In genomic region chr10:24947304-24948097, GRCh38 we compare ENCODE assay signal across 9 cellular contexts. TPM values are rescaled to one million over a fixed set of nuclear protein-coding genes. Genes with fewer than 3 reads are reported as not detected.
DNase-seq lines count a peak whose midpoint lies in the region; ATAC-seq and TF ChIP-seq lines count a peak whose summit lies in the region.
"Had no signal": no experiment of that assay in that cellular context is flagged by ENCODE, and none has a peak within 500 bp of the region (broad histone marks: within the 10 kb centered on the region; RNA-seq: fewer than 3 reads in every experiment).

No MANE protein-coding gene starts in this region.

- no peak for TF ChIP-seq CTCF in foreskin keratinocyte (conservative IDR thresholded peaks at IDR 0.05)
- TF ChIP-seq CTCF in glutamatergic neuron (IDR thresholded peaks at IDR 0.05; ENCODE audit: partially characterized antibody, unreplicated experiment) = no peak
- TF ChIP-seq CTCF in thyroid gland (IDR thresholded peaks at IDR 0.05) = no peak

- no peak for TF ChIP-seq POLR2A in thyroid gland (IDR thresholded peaks at IDR 0.05)

- H3K27ac ChIP-seq in foreskin keratinocyte = peak overlapping the region; percentile 64
- H3K27ac ChIP-seq in thyroid gland = no peak overlapping the region
- H3K27ac ChIP-seq: C4-2B had no signal

- H3K9me3 Mint-ChIP-seq in glutamatergic neuron (ENCODE audit: unreplicated experiment) = peaks cover 8% of the 10 kb centered on the region

- DNase-seq in A172 (ENCODE audit: low spot score) = peak; percentile 69
- peak in 1 of 2 donors; percentile 55 for DNase-seq in foreskin keratinocyte
- no peak for DNase-seq in glutamatergic neuron
- no peak for DNase-seq in thyroid gland

- H3K27ac Mint-ChIP-seq in glutamatergic neuron (ENCODE audit: unreplicated experiment) = no peak overlapping the region

- ATAC-seq in GM19438 (IDR thresholded peaks at IDR 0.05; ENCODE audit: low read depth, unreplicated experiment) (peak; percentile 58), HG03571 (IDR thresholded peaks at IDR 0.05; ENCODE audit: unreplicated experiment) (peak; percentile 77), foreskin keratinocyte (peak; percentile 46), GM19324 (IDR thresholded peaks at IDR 0.05; ENCODE audit: low FRiP score, unreplicated experiment) (no peak), HG02588 (IDR thresholded peaks at IDR 0.05; ENCODE audit: unreplicated experiment) (no peak)

- H3K36me3 Mint-ChIP-seq in glutamatergic neuron (ENCODE audit: unreplicated experiment) = no peaks in the 10 kb centered on the region

- H3K4me3 ChIP-seq in thyroid gland (replicated peaks in 1 of 3) = no peak overlapping the region

- intact Hi-C loops in thyroid gland (cut with DNase I) = no loop called here

- 78 to 83% methylated on average over 4 of the region's 4 CpGs for WGBS in thyroid gland, 2 donors

- H3K9me3 ChIP-seq in thyroid gland = no peaks in the 10 kb centered on the region

- peaks cover 23% of the 10 kb centered on the region for H3K4me1 Mint-ChIP-seq in glutamatergic neuron (ENCODE audit: low read depth, unreplicated experiment)

- no peaks in the 10 kb centered on the region for H3K36me3 ChIP-seq in thyroid gland

- H3K27me3 ChIP-seq in foreskin keratinocyte (no peaks in the 10 kb centered on the region), thyroid gland (no peaks in the 10 kb centered on the region)

- peaks cover 3% of the 10 kb centered on the region for H3K27me3 Mint-ChIP-seq in glutamatergic neuron (ENCODE audit: unreplicated experiment)

- H3K4me3 Mint-ChIP-seq in glutamatergic neuron (ENCODE audit: unreplicated experiment) = no peak overlapping the region

- peaks cover 15% of the 10 kb centered on the region for H3K4me1 ChIP-seq in foreskin keratinocyte
- H3K4me1 ChIP-seq in thyroid gland = peaks cover 7 to 8% of the 10 kb centered on the region in 2 donors

RNA-seq across cellular contexts. Expression of gene PRTFDC1, which starts 4.9 kb away (rescaled TPM):
- total RNA-seq in A172 (2014; rRNA removed; shearing (Covaris generic)) = 10.1 and 15.8 TPM in 2 replicates
- total RNA-seq in foreskin keratinocyte = 8.5 and 8.7 TPM in 2 replicates
- polyA plus RNA-seq in foreskin keratinocyte = 6.4 and 7.0 TPM in 2 replicates
- total RNA-seq in glutamatergic neuron (ENCODE audit: unreplicated experiment) = 14.4 TPM
- total RNA-seq in thyroid gland = 1 to 10 TPM; 2.9 to 8.7 (median 5.6) TPM

Comparison
In these comparisons a context has a peak if more than half of its experiments do, and no peak if none do; other contexts are left out.
1. ATAC-seq: peak in GM19438 (single experiment), HG03571 (single experiment) and foreskin keratinocyte (single experiment); none in GM19324 (single experiment) and HG02588 (single experiment).